In the genomic region with DNA sequence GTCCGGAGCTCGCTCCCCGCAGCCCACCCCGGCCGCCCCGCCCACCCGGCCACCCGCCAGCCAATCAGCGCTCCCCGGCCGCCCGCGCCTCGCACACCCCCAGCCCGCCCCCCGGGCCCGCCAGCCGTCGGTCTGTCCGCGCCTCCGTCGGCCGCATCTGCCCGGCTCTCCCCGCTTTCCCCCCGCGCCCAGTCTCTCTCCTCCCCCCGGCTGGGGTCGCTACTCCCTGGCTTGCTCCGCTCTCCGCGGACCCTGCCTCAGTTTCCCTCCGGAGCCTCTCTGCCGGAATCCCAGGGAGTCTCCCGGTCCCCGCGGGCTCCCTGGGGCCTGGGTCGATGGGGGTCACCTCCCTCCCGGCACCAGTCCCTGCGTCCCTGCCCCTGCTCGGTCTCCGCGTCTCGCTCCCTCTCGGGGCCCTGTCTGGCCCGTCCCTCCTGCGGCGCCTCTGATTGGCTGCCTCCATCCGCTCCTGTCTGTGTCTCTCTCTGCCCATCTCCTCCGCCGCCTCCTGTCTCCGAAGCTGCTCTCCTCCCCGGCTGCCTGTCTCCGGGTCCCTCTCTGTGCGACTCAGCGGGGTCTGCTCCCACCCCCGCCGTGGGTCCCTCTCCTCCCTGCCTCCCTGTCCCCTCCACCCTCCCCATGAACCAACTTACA, we compare ENCODE assay signal across 8 cellular contexts. TPM values are rescaled to one million over a fixed set of nuclear protein-coding genes. Genes with fewer than 3 reads are reported as not detected.
A peak's percentile ranks its signal among the peaks of the same experiment; 100 is the strongest.
DNase-seq lines count a peak whose midpoint lies in the region; ATAC-seq lines count a peak whose summit lies in the region.

No MANE protein-coding gene starts in this region.

- peak; percentile 59 to 72 (median 70) for ATAC-seq in T-cell (replicated peaks in 1 of 4)
- peak; percentile 74 to 79 for ATAC-seq in naive thymus-derived CD8-positive, alpha-beta T cell
- ATAC-seq in GM19467 (IDR thresholded peaks at IDR 0.05; ENCODE audit: unreplicated experiment) = no peak
- ATAC-seq in GM19351 (IDR thresholded peaks at IDR 0.05; ENCODE audit: unreplicated experiment) = no peak

- H3K36me3 ChIP-seq in BLaER1 treated with 17β-estradiol and CSF1 and Interleukin-3, amounts not matched to agents 10 nM and 100 nM = no peaks in the 10 kb centered on the region

- H3K36me3 Mint-ChIP-seq in T-cell = no peaks in the 10 kb centered on the region
- peaks cover 0 to 6% (median 3%) of the 10 kb centered on the region in 3 donors for H3K36me3 Mint-ChIP-seq in naive thymus-derived CD8-positive, alpha-beta T cell

- peaks cover 27 to 45% of the 10 kb centered on the region in 2 donors for H3K27me3 Mint-ChIP-seq in T-cell
- peaks cover 21 to 57% (median 37%) of the 10 kb centered on the region in 5 donors for H3K27me3 Mint-ChIP-seq in naive thymus-derived CD8-positive, alpha-beta T cell

- H3K4me2 ChIP-seq in BLaER1 treated with 17β-estradiol and CSF1 and Interleukin-3, amounts not matched to agents 10 nM and 100 nM = peak overlapping the region; percentile 75 to 89 (median 82)

- peaks cover 0 to 26% (median 7%) of the 10 kb centered on the region in 11 experiments; a peak in 9 of 22 replicates for H4K20me1 ChIP-seq in BLaER1 treated with 17β-estradiol and CSF1 and Interleukin-3, amounts not matched to agents 10 nM and 100 nM

- H3K9ac ChIP-seq in BLaER1 treated with 17β-estradiol and CSF1 and Interleukin-3, amounts not matched to agents 10 nM and 100 nM = peak overlapping the region in 3 of 11 experiments; percentile 38 to 54 (median 50); a peak in 4 of 22 replicates

- H3K4me1 Mint-ChIP-seq in T-cell = peaks cover 9 to 16% (median 14%) of the 10 kb centered on the region in 3 donors
- H3K4me1 Mint-ChIP-seq in naive thymus-derived CD8-positive, alpha-beta T cell = peaks cover 8 to 19% (median 14%) of the 10 kb centered on the region in 4 donors

- no peaks in the 10 kb centered on the region for H3K9me3 ChIP-seq in BLaER1 treated with 17β-estradiol and CSF1 and Interleukin-3, amounts not matched to agents 10 nM and 100 nM (replicated peaks in 1 of 11)

- H3K9me3 Mint-ChIP-seq in T-cell = no peaks in the 10 kb centered on the region
- peaks cover 0 to 2% (median 0%) of the 10 kb centered on the region in 9 donors for H3K9me3 Mint-ChIP-seq in naive thymus-derived CD8-positive, alpha-beta T cell

- H3K27me3 ChIP-seq in BLaER1 treated with 17β-estradiol and CSF1 and Interleukin-3, amounts not matched to agents 10 nM and 100 nM = peaks cover 56 to 82% (median 76%) of the 10 kb centered on the region in 11 experiments

- peak overlapping the region; percentile 28 to 67 (median 49); a peak in 15 of 20 replicates for H3K4me3 ChIP-seq in BLaER1 treated with 17β-estradiol and CSF1 and Interleukin-3, amounts not matched to agents 10 nM and 100 nM

- no peak overlapping the region for H3K27ac ChIP-seq in BLaER1 treated with 17β-estradiol and CSF1 and Interleukin-3, amounts not matched to agents 10 nM and 100 nM

- H3K4me3 Mint-ChIP-seq in T-cell = peak overlapping the region; percentile 59 to 81 (median 65)
- H3K4me3 Mint-ChIP-seq in naive thymus-derived CD8-positive, alpha-beta T cell = peak overlapping the region; percentile 65 to 90 (median 82)

- DNase-seq in HPDE6-E6E7 (ENCODE audit: extremely low spot score) (peak; percentile 83), T-cell (peak in 9 of 34 experiments; percentile 18 to 38 (median 30)), ecto neural progenitor cell (ENCODE audit: low spot score) (peak; percentile 86)
- DNase-seq in naive thymus-derived CD8-positive, alpha-beta T cell = peak in 3 of 10 donors; percentile 29 to 35 (median 33)
- no peak for DNase-seq in effector CD8-positive, alpha-beta T cell (lab: John Stamatoyannopoulos, UW)

- peaks cover 12 to 22% (median 19%) of the 10 kb centered on the region in 10 experiments; a peak in 18 of 20 replicates for H3K4me1 ChIP-seq in BLaER1 treated with 17β-estradiol and CSF1 and Interleukin-3, amounts not matched to agents 10 nM and 100 nM

- POLR2A ChIA-PET in T-cell (lab: Charles Lee) = no interaction called here
- POLR2A ChIA-PET in naive thymus-derived CD8-positive, alpha-beta T cell (lab: Charles Lee) = interaction anchor here (1.8 kb wide), 1 partner anchor 31 kb away, joined by 5 read pairs; a partner anchor contains a TSS

- peak overlapping the region in 1 of 2 donors; percentile 39 for H3K27ac Mint-ChIP-seq in T-cell
- H3K27ac Mint-ChIP-seq in naive thymus-derived CD8-positive, alpha-beta T cell = peak overlapping the region in 3 of 10 donors; percentile 28 to 81 (median 65)

- CTCF ChIA-PET in T-cell (lab: Charles Lee) = no interaction called here

RNA-seq across cellular contexts. Expression of a gene that starts 0.5 kb away (rescaled TPM):
- total RNA-seq in T-cell = under 1 TPM in 2 of 5 donors, not detected in 3; 0.53 to 0.96 TPM
- total RNA-seq in naive thymus-derived CD8-positive, alpha-beta T cell = under 1 TPM in 1 of 2 experiments, not detected in 1; 0.21 TPM
- polyA plus RNA-seq in naive thymus-derived CD8-positive, alpha-beta T cell = not detected

RNA-seq across cellular contexts. Expression of a gene that starts 6.7 kb away (rescaled TPM):
- not detected for total RNA-seq in T-cell
- not detected for total RNA-seq in naive thymus-derived CD8-positive, alpha-beta T cell
- not detected for polyA plus RNA-seq in naive thymus-derived CD8-positive, alpha-beta T cell

RNA-seq across cellular contexts. Expression of a gene that starts 6.8 kb away (rescaled TPM):
- not detected for total RNA-seq in T-cell
- not detected for total RNA-seq in naive thymus-derived CD8-positive, alpha-beta T cell
- not detected for polyA plus RNA-seq in naive thymus-derived CD8-positive, alpha-beta T cell

RNA-seq across cellular contexts. Expression of a gene that starts 14.3 kb away (rescaled TPM):
- 10 to 100 TPM; 10.8 to 23.2 (median 20.0) TPM for total RNA-seq in T-cell
- 10 to 100 TPM in 1 of 2 experiments, 1 to 10 TPM in 1; 10.0 to 10.2 TPM for total RNA-seq in naive thymus-derived CD8-positive, alpha-beta T cell
- polyA plus RNA-seq in naive thymus-derived CD8-positive, alpha-beta T cell = 1 to 10 TPM; 1.1 to 1.5 (median 1.3) TPM

RNA-seq across cellular contexts. Expression of a gene that starts 15.3 kb away (rescaled TPM):
- under 1 TPM in 2 of 5 donors, not detected in 3; 0.12 to 0.51 TPM for total RNA-seq in T-cell
- total RNA-seq in naive thymus-derived CD8-positive, alpha-beta T cell = not detected
- not detected for polyA plus RNA-seq in naive thymus-derived CD8-positive, alpha-beta T cell

Comparison
In these comparisons a context has a peak if more than half of its experiments do, and no peak if none do; other contexts are left out.
1. ATAC-seq: peak in T-cell (4 of 4) and naive thymus-derived CD8-positive, alpha-beta T cell (2 of 2); none in GM19467 (single experiment) and GM19351 (single experiment).